ENCODE assay signal across 8 cellular contexts in genomic region chr5:42994285-42995151, GRCh38. TPM values are rescaled to one million over a fixed set of nuclear protein-coding genes. Genes with fewer than 3 reads are reported as not detected.
DNase-seq lines count a peak whose midpoint lies in the region; ATAC-seq, FAIRE-seq and TF ChIP-seq lines count a peak whose summit lies in the region.

No MANE protein-coding gene starts in this region.

- H3K4me1 ChIP-seq in K562 (replicated peaks in 1 of 2; ENCODE audit: control insufficient read depth in 2 of 2, insufficient read depth in 2 of 2, low read length in 2 of 2) (peaks cover 6 to 26% of the 10 kb centered on the region in 2 experiments; a peak in 4 of 5 replicates), smooth muscle cell (ENCODE audit: low read depth) (no peaks in the 10 kb centered on the region)

- TF ChIP-seq CTCF in K562 (IDR thresholded peaks at IDR 0.05 in 2 of 3, conservative IDR thresholded peaks at IDR 0.05 in 1 of 3; ENCODE audit: insufficient read depth in 2 of 3, low read depth in 1 of 3, low read length in 3 of 3) (peak; percentile 94 to 97 (median 95)), smooth muscle cell (IDR thresholded peaks at IDR 0.05; ENCODE audit: borderline replicate concordance, insufficient read depth, poor library complexity, severe bottlenecking) (peak; percentile 71)

- peak; percentile 68 to 80 for TF ChIP-seq RAD21 in K562 (CRISPR knock-in tag; conservative IDR thresholded peaks at IDR 0.05 in 1 of 2, IDR thresholded peaks at IDR 0.05 in 1 of 2)

- peak overlapping the region; percentile 80 for H3K27ac ChIP-seq in K562 (ENCODE audit: extremely low read depth, low read depth, low read length)
- peak overlapping the region; percentile 98 for H3K27ac ChIP-seq in smooth muscle cell (ENCODE audit: low read depth)

- FAIRE-seq in K562 (lab: Jason Lieb, UNC), result peak; percentile 82

- TF ChIP-seq EP300 in K562 (IDR thresholded peaks at IDR 0.05; ENCODE audit: low read length), result peak; percentile 32; the same call in 1 of the 2 replicates

- H3K4me2 ChIP-seq in K562 (ENCODE audit: insufficient read depth, low read length) (peak overlapping the region; percentile 87), smooth muscle cell (peak overlapping the region; percentile 91)

- H3K9me3 ChIP-seq in K562 (replicated peaks; ENCODE audit: control insufficient read depth, insufficient read depth, low read depth, low read length), result peaks cover 4% of the 10 kb centered on the region; the same call in 1 of the 2 replicates
- no peaks in the 10 kb centered on the region for H3K9me3 ChIP-seq in smooth muscle cell (replicated peaks; ENCODE audit: low read depth)

- H3K36me3 ChIP-seq in K562 (ENCODE audit: control insufficient read depth, insufficient read depth, low read length) (no peaks in the 10 kb centered on the region), smooth muscle cell (ENCODE audit: low read depth) (no peaks in the 10 kb centered on the region)

- H4K20me1 ChIP-seq in K562 (replicated peaks; ENCODE audit: control insufficient read depth, insufficient read depth, low read length) (no peaks in the 10 kb centered on the region), smooth muscle cell (ENCODE audit: low read depth) (no peaks in the 10 kb centered on the region)

- peak overlapping the region; percentile 43 for H3K4me3 ChIP-seq in K562
- H3K4me3 ChIP-seq in smooth muscle cell, result peak overlapping the region; percentile 47

- H3K9me1 ChIP-seq in K562 (ENCODE audit: control insufficient read depth, insufficient read depth, low read length), result no peaks in the 10 kb centered on the region

- POLR2A ChIA-PET in K562 (lab: Yijun Ruan, JAX), result interaction anchor here (0.9 to 1.9 kb wide), 13 partner anchors 10 to 126 kb away, joined by 3 to 19 read pairs (median 3); partner anchors contain the start of gene ZNF131

- H3K79me2 ChIP-seq in K562 (ENCODE audit: control insufficient read depth, insufficient read depth, low read length) (peaks cover 29% of the 10 kb centered on the region), smooth muscle cell (ENCODE audit: low read depth) (peaks cover 10% of the 10 kb centered on the region)

- ATAC-seq in GM21528 (IDR thresholded peaks at IDR 0.05; ENCODE audit: low FRiP score, unreplicated experiment), result peak; percentile 53
- peak; percentile 80 for ATAC-seq in K562

- H2AFZ ChIP-seq in K562 (ENCODE audit: low read depth, low read length), result peak overlapping the region; percentile 90
- peak overlapping the region; percentile 70 for H2AFZ ChIP-seq in smooth muscle cell (ENCODE audit: low read depth)

- peak; percentile 70 for TF ChIP-seq POLR2A in K562 (conservative IDR thresholded peaks at IDR 0.05)

- H3K9ac ChIP-seq in K562 (ENCODE audit: insufficient read depth in 1 of 2, low read depth in 2 of 2, low read length in 2 of 2) (peak overlapping the region; percentile 82 to 93), smooth muscle cell (ENCODE audit: low read depth) (peak overlapping the region; percentile 55)

- WGBS in K562 (ENCODE audit: insufficient coverage, low coverage, missing lambda C conversion rate), result 13% methylated on average over 47 of the region's 47 CpGs
- 2% methylated on average over 47 of the region's 47 CpGs for WGBS in smooth muscle cell (ENCODE audit: low lambda C conversion rate)

- intact Hi-C loops in K562 (cut with micrococcal nuclease), result loop anchor here (1.0 to 5.0 kb wide), 4 partner anchors 13 to 82 kb away; partner anchors contain the start of gene ANXA2R

- no peaks in the 10 kb centered on the region for H3K27me3 ChIP-seq in K562 (ENCODE audit: control insufficient read depth in 2 of 2, insufficient read depth in 2 of 2, low read length in 2 of 2)
- no peaks in the 10 kb centered on the region for H3K27me3 ChIP-seq in smooth muscle cell (ENCODE audit: low read depth)

- peaks cover 16% of the 10 kb centered on the region for H3F3A ChIP-seq in smooth muscle cell (ENCODE audit: low read depth)

- peak; percentile 66 for DNase-seq in DMS 273 treated with DMSO at 0.1 percent for 48 hours (lab: John Stamatoyannopoulos, UW)
- peak; percentile 97 for DNase-seq in KBM-7
- DNase-seq in T1000 (lab: John Stamatoyannopoulos, UW), result peak; percentile 81
- peak; percentile 59 to 96 (median 65) for DNase-seq in K562 (ENCODE audit: extremely low read depth in 1 of 4, low spot score in 3 of 4)
- DNase-seq in inferior parietal cortex (ENCODE audit: extremely low spot score), result peak; percentile 77
- peak; percentile 51 for DNase-seq in smooth muscle cell (lab: John Stamatoyannopoulos, UW; ENCODE audit: unreplicated experiment)
- DNase-seq in GM19238 (ENCODE audit: insufficient read length, low spot score), result no peak

- in situ Hi-C loops in KBM-7 (cut with MboI; ENCODE audit: low pct_unique_long_range_greater_than_20kb, low sequenced_read_pairs), result no loop called here
- in situ Hi-C loops in K562 (cut with MboI), result no loop called here

- TSS peak; percentile 74 for BruUV-seq in K562 (replicated peaks; lab: Mats Ljungman, UMichigan)

- CTCF ChIA-PET in K562 (lab: Yijun Ruan, JAX; ENCODE audit: low intra/inter-chr PET ratio), result interaction anchor here (1.2 to 1.5 kb wide), 3 partner anchors 44 to 85 kb away, joined by 3 to 6 read pairs (median 4); partner anchors contain the start of gene ANXA2R

TF ChIP-seq in K562, 482 proteins besides CTCF, POLR2A, EP300 and RAD21 (continues in another document):
- no peak for TF ChIP-seq PPARD (CRISPR knock-in tag; IDR thresholded peaks at IDR 0.05)
- 0 out of 2 replicates have a peak, but pooled peaks have one; percentile 8 for TF ChIP-seq ZNF445 (CRISPR knock-in tag; IDR thresholded peaks at IDR 0.05; ENCODE audit: low read depth)
- TF ChIP-seq ARNT (IDR thresholded peaks at IDR 0.05), result 0 out of 4 replicates have a peak, but pooled peaks have one; percentile 14 to 15
- TF ChIP-seq, protein P1, sequence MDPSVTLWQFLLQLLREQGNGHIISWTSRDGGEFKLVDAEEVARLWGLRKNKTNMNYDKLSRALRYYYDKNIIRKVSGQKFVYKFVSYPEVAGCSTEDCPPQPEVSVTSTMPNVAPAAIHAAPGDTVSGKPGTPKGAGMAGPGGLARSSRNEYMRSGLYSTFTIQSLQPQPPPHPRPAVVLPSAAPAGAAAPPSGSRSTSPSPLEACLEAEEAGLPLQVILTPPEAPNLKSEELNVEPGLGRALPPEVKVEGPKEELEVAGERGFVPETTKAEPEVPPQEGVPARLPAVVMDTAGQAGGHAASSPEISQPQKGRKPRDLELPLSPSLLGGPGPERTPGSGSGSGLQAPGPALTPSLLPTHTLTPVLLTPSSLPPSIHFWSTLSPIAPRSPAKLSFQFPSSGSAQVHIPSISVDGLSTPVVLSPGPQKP (CRISPR knock-in tag; IDR thresholded peaks at IDR 0.05), result no peak
- TF ChIP-seq RHOXF2B (CRISPR knock-in tag; conservative IDR thresholded peaks at IDR 0.05), result no peak
- TF ChIP-seq SP2 (IDR thresholded peaks at IDR 0.05; ENCODE audit: extremely low read depth, low read depth, low read length, poor library complexity, severe bottlenecking), result no peak
- TF ChIP-seq JUND (IDR thresholded peaks at IDR 0.05; ENCODE audit: borderline replicate concordance, low read depth, low read length), result peak; percentile 60
- no peak; the same call in 2 of the 3 replicates for TF ChIP-seq JUND (tag; IDR thresholded peaks at IDR 0.05; ENCODE audit: borderline replicate concordance, low read depth, low read length)
- TF ChIP-seq ELF2 (CRISPR knock-in tag; IDR thresholded peaks at IDR 0.05), result no peak
- TF ChIP-seq, protein P2, sequence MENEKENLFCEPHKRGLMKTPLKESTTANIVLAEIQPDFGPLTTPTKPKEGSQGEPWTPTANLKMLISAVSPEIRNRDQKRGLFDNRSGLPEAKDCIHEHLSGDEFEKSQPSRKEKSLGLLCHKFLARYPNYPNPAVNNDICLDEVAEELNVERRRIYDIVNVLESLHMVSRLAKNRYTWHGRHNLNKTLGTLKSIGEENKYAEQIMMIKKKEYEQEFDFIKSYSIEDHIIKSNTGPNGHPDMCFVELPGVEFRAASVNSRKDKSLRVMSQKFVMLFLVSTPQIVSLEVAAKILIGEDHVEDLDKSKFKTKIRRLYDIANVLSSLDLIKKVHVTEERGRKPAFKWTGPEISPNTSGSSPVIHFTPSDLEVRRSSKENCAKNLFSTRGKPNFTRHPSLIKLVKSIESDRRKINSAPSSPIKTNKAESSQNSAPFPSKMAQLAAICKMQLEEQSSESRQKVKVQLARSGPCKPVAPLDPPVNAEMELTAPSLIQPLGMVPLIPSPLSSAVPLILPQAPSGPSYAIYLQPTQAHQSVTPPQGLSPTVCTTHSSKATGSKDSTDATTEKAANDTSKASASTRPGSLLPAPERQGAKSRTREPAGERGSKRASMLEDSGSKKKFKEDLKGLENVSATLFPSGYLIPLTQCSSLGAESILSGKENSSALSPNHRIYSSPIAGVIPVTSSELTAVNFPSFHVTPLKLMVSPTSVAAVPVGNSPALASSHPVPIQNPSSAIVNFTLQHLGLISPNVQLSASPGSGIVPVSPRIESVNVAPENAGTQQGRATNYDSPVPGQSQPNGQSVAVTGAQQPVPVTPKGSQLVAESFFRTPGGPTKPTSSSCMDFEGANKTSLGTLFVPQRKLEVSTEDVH (IDR thresholded peaks at IDR 0.05; ENCODE audit: low read depth, partially characterized antibody), result no peak
- no peak for TF ChIP-seq TEAD2 (tag; IDR thresholded peaks at IDR 0.05)
- no peak for TF ChIP-seq HNRNPUL1 (IDR thresholded peaks at IDR 0.05; ENCODE audit: low read length)
- TF ChIP-seq PHF21A (IDR thresholded peaks at IDR 0.05; ENCODE audit: borderline replicate concordance, low read depth), result no peak; the same call in 1 of the 2 replicates

RNA-seq across cellular contexts. Expression of gene ANXA2R, which starts 45.6 kb away (rescaled TPM):
- total RNA-seq in K562 (2011; cell fraction: chromatin; rRNA removed; ENCODE audit: low replicate concordance), result 22.1 and 27.2 TPM in 2 replicates
- total RNA-seq in K562 (2011; cell fraction: nucleolus; rRNA removed), result 17.0 and 20.7 TPM in 2 replicates
- 21.3 and 21.4 TPM in 2 replicates for total RNA-seq in K562 (2011; cell fraction: nucleoplasm; rRNA removed)
- total RNA-seq in K562 (2014; rRNA removed) (3.4 and 3.5 TPM in 2 replicates), K562 (2014; rRNA removed; fragmentation: Illumina TruSeq; extraction: Trizol) (2.8 and 3.4 TPM in 2 replicates), K562 (2015; rRNA removed; fragmentation: Illumina TruSeq; extraction: Trizol) (3.4 and 3.5 TPM in 2 replicates), K562 (2021) (3.9 and 4.3 TPM in 2 replicates), smooth muscle cell (0.40 and 1.5 TPM in 2 replicates)
- polyA plus RNA-seq in K562 (2011; rRNA removed) (2.3 and 2.7 TPM in 2 replicates), K562 (2014; fragmentation: Illumina TruSeq; extraction: Trizol) (2.3 and 3.4 TPM in 2 replicates), K562 (2014; fragmentation: Nextera tagmentation; extraction: Ambion mirVana) (1 to 10 TPM; 2.1 to 3.5 TPM), K562 (2014; rRNA removed) (4.8 and 7.5 TPM in 2 replicates), smooth muscle cell (0.83 TPM in 1 of 2 replicates, not detected in the other)
- polyA plus RNA-seq in K562 (2011; cell fraction: cytosol; rRNA removed), result 2.6 and 3.1 TPM in 2 replicates
- 6.1 and 8.3 TPM in 2 replicates for polyA plus RNA-seq in K562 (2011; cell fraction: nucleus; rRNA removed)
- 3.4 and 6.0 TPM in 2 replicates for polyA plus RNA-seq in K562 (2012)
- 5.8 and 6.1 TPM in 2 replicates for polyA minus RNA-seq in K562 (2011; rRNA and poly(A)+ RNA removed)
- 0.48 and 1.8 TPM in 2 replicates for polyA minus RNA-seq in K562 (2011; cell fraction: cytosol; rRNA and poly(A)+ RNA removed)
- 15.4 and 18.3 TPM in 2 replicates for polyA minus RNA-seq in K562 (2011; cell fraction: nucleus; rRNA and poly(A)+ RNA removed)
